Comparison of ENCODE assay signal across 22 cellular contexts in genomic region chr2:85427300-85427699, GRCh38. TPM values are rescaled to one million over a fixed set of nuclear protein-coding genes. Genes with fewer than 3 reads are reported as not detected.
"Had no signal": no experiment of that assay in that cellular context is flagged by ENCODE, and none has a peak within 500 bp of the region (broad histone marks: within the 10 kb centered on the region; RNA-seq: fewer than 3 reads in every experiment).

No MANE protein-coding gene starts in this region.

- H3K4me1 ChIP-seq: sigmoid colon, spleen had no signal

- H3K27ac ChIP-seq: cardiac muscle cell, sigmoid colon, VCaP had no signal

- H3K4me3 ChIP-seq: cardiac muscle cell, sigmoid colon, spleen had no signal

- H3K27me3 Mint-ChIP-seq: activated naive CD8-positive, alpha-beta T cell had no signal

- H3K27ac Mint-ChIP-seq: activated naive CD8-positive, alpha-beta T cell; activated T-cell treated with anti-CD3 and anti-CD28 coated beads, Interleukin-2, amount 50 U/mL, for 72 hours had no signal

- ATAC-seq: activated T-cell treated with anti-CD3 and anti-CD28 coated beads, Interleukin-2, amount 50 U/mL, for 72 hours had no signal

- H3K36me3 ChIP-seq: cardiac muscle cell, sigmoid colon, spleen had no signal

- H3K36me3 Mint-ChIP-seq: activated naive CD8-positive, alpha-beta T cell had no signal

- H3K4me3 Mint-ChIP-seq: activated naive CD8-positive, alpha-beta T cell; activated T-cell treated with anti-CD3 and anti-CD28 coated beads, Interleukin-2, amount 50 U/mL, for 72 hours had no signal

- H3K9me3 Mint-ChIP-seq: activated T-cell treated with anti-CD3 and anti-CD28 coated beads, Interleukin-2, amount 50 U/mL, for 72 hours had no signal

- DNase-seq: activated CD4-positive, CD25-positive, alpha-beta regulatory T cell treated with anti-CD3 and anti-CD28 coated beads, Interleukin-2, amount 50 U/mL, for 72 hours; activated CD8-positive, alpha-beta memory T cell treated with anti-CD3 and anti-CD28 coated beads for 24 hours; activated CD8-positive, alpha-beta memory T cell treated with anti-CD3 and anti-CD28 coated beads, Interleukin-2, amount 50 U/mL, for 48 hours; activated gamma-delta T cell; activated T-cell treated with anti-CD3 and anti-CD28 coated beads, Interleukin-2, amount 50 U/mL, for 72 hours; amniotic stem cell; foreskin melanocyte; glutamatergic neuron; hippocampal formation; left cardiac atrium; sigmoid colon; spleen; stimulated activated naive CD4-positive, alpha-beta T cell; SW 1271; T-helper 2 cell had no signal

- H3K27me3 ChIP-seq: cardiac muscle cell, sigmoid colon, spleen had no signal

- FAIRE-seq: islet of Langerhans had no signal

- H3K9me3 ChIP-seq: sigmoid colon, spleen had no signal

RNA-seq across cellular contexts. Expression of gene SH2D6, which starts 8.8 kb away (rescaled TPM):
- total RNA-seq: cardiac muscle cell, epithelial cell of proximal tubule, sigmoid colon, urinary bladder had no signal
- polyA plus RNA-seq: cardiac muscle cell, neural cell had no signal

RNA-seq across cellular contexts. Expression of gene CAPG, which starts 17.1 kb away (rescaled TPM):
- polyA plus RNA-seq: neural cell had no signal
